Comparison of ENCODE assay signal across 8 cellular contexts in genomic region chr10:86757110-86757790, GRCh38. TPM values are rescaled to one million over a fixed set of nuclear protein-coding genes. Genes with fewer than 3 reads are reported as not detected.
A peak's percentile ranks its signal among the peaks of the same experiment; 100 is the strongest.
DNase-seq lines count a peak whose midpoint lies in the region; ATAC-seq, FAIRE-seq and TF ChIP-seq lines count a peak whose summit lies in the region.

No MANE protein-coding gene starts in this region.

- H3F3A ChIP-seq in SU-DHL-6 (ENCODE audit: insufficient read depth): peaks cover 48% of the 10 kb centered on the region

- no peak for TF ChIP-seq RAD21 in HepG2 (CRISPR knock-in tag; IDR thresholded peaks at IDR 0.05)

- H3K36me3 ChIP-seq in SU-DHL-6 (ENCODE audit: low read length): no peaks in the 10 kb centered on the region
- no peaks in the 10 kb centered on the region for H3K36me3 ChIP-seq in HepG2 (replicated peaks in 1 of 2; ENCODE audit: control insufficient read depth in 1 of 2, insufficient read depth in 2 of 2, low read length in 2 of 2)

- no peaks in the 10 kb centered on the region for H3K9me2 ChIP-seq in SU-DHL-6 (replicated peaks; ENCODE audit: insufficient read depth, low read length)

- H3K4me2 ChIP-seq in SU-DHL-6 (ENCODE audit: low read depth, low read length, poor library complexity, severe bottlenecking) (peak overlapping the region; percentile 74), HepG2 (ENCODE audit: low read depth, low read length) (peak overlapping the region; percentile 79)

- no TSS peak for BruUV-seq in HepG2 (replicated peaks; lab: Mats Ljungman, UMichigan)

- H3K9me3 ChIP-seq in SU-DHL-6 (ENCODE audit: insufficient read depth, low read length) (no peaks in the 10 kb centered on the region), HepG2 (ENCODE audit: low read length) (no peaks in the 10 kb centered on the region)

- peaks cover 17% of the 10 kb centered on the region for H4K20me1 ChIP-seq in SU-DHL-6 (ENCODE audit: low read depth, low read length)
- H4K20me1 ChIP-seq in HepG2 (ENCODE audit: insufficient read depth, low read length): peaks cover 23% of the 10 kb centered on the region

- CTCF ChIA-PET in HepG2 (lab: Yijun Ruan, JAX; ENCODE audit: low intra/inter-chr PET ratio, low total read pairs): interaction anchor here (1.6 kb wide), 1 partner anchor 46 kb away, joined by 4 read pairs; no protein-coding TSS in a partner anchor

- in situ Hi-C loops in G401 (cut with HindIII; ENCODE audit: low sequenced_read_pairs): no loop called here
- in situ Hi-C loops in HepG2 (cut with HindIII; ENCODE audit: extremely low pct_ligation_motif_present, low pct_unique_long_range_greater_than_20kb): no loop called here

- peak; percentile 48 for DNase-seq in G401 (ENCODE audit: low spot score)
- no peak for DNase-seq in central memory CD8-positive, alpha-beta T cell (ENCODE audit: low spot score in 2 of 2)
- DNase-seq in HepG2 (ENCODE audit: low spot score): peak; percentile 62
- DNase-seq in stimulated activated effector memory CD8-positive, alpha-beta T cell treated with anti-CD3 and anti-CD28 coated beads, Interleukin-12 subunit alpha, Interleukin-12 subunit beta, amount 100 ng/mL, for 72 hours (ENCODE audit: low spot score in 2 of 2): peak in 1 of 2 donors; percentile 70
- DNase-seq in amniotic stem cell (lab: John Stamatoyannopoulos, UW): no peak

- no peak; a peak in 1 of 4 replicates for TF ChIP-seq POLR2A in HepG2 (IDR thresholded peaks at IDR 0.05; ENCODE audit: insufficient read depth in 1 of 2, low read depth in 2 of 2, low read length in 2 of 2)

- POLR2A ChIA-PET in HepG2 (lab: Yijun Ruan, JAX): interaction anchor here (0.7 to 3.1 kb wide), 6 partner anchors 12 to 133 kb away, joined by 3 to 15 read pairs (median 4); no protein-coding TSS in a partner anchor

- H3K27ac Mint-ChIP-seq in central memory CD8-positive, alpha-beta T cell (ENCODE audit: low read depth): peak overlapping the region; percentile 54
- H3K27ac Mint-ChIP-seq in stimulated activated effector memory CD8-positive, alpha-beta T cell treated with anti-CD3 and anti-CD28 coated beads, Interleukin-12 subunit alpha, Interleukin-12 subunit beta, amount 100 ng/mL, for 72 hours: peak overlapping the region; percentile 86

- H3K4me3 ChIP-seq in SU-DHL-6 (ENCODE audit: insufficient read depth, low read length, poor library complexity, severe bottlenecking): peak overlapping the region; percentile 96
- peak overlapping the region; percentile 82 to 94 (median 86) for H3K4me3 ChIP-seq in HepG2 (replicated peaks in 1 of 3; ENCODE audit: insufficient read depth in 1 of 3, low read depth in 2 of 3, low read length in 3 of 3)

- peak overlapping the region; percentile 1 for H2AFZ ChIP-seq in SU-DHL-6 (ENCODE audit: low read depth, low read length, severe bottlenecking)
- no peak overlapping the region for H2AFZ ChIP-seq in HepG2 (ENCODE audit: low read length)

- H3K4me1 ChIP-seq in HepG2 (ENCODE audit: insufficient read depth, low read length): peaks cover 61% of the 10 kb centered on the region

- peaks cover 56% of the 10 kb centered on the region for H3K79me2 ChIP-seq in SU-DHL-6 (ENCODE audit: insufficient read depth, low read length)
- peaks cover 57% of the 10 kb centered on the region for H3K79me2 ChIP-seq in HepG2 (ENCODE audit: insufficient read depth, low read length)

- H3K9me3 Mint-ChIP-seq in central memory CD8-positive, alpha-beta T cell: no peaks in the 10 kb centered on the region
- no peaks in the 10 kb centered on the region for H3K9me3 Mint-ChIP-seq in stimulated activated effector memory CD8-positive, alpha-beta T cell treated with anti-CD3 and anti-CD28 coated beads, Interleukin-12 subunit alpha, Interleukin-12 subunit beta, amount 100 ng/mL, for 72 hours

- H3K27ac ChIP-seq in SU-DHL-6 (ENCODE audit: low read depth, low read length): peak overlapping the region; percentile 40; the same call in 1 of the 2 replicates
- peak overlapping the region; percentile 83 for H3K27ac ChIP-seq in HepG2 (ENCODE audit: extremely low read length, insufficient read depth, low read length)

- TF ChIP-seq CTCF in SU-DHL-6 (IDR thresholded peaks at IDR 0.05; ENCODE audit: insufficient read depth, low read length, poor library complexity, severe bottlenecking) (no peak), HepG2 (CRISPR knock-in tag; IDR thresholded peaks at IDR 0.05) (no peak)

- TF ChIP-seq EP300 in HepG2 (IDR thresholded peaks at IDR 0.05; ENCODE audit: low read depth in 2 of 2, low read length in 2 of 2): no peak
- TF ChIP-seq EP300 in HepG2 (CRISPR knock-in tag; IDR thresholded peaks at IDR 0.05; ENCODE audit: borderline replicate concordance): no peak

- peak overlapping the region; percentile 85 for H3K4me3 Mint-ChIP-seq in central memory CD8-positive, alpha-beta T cell
- peak overlapping the region; percentile 80 for H3K4me3 Mint-ChIP-seq in stimulated activated effector memory CD8-positive, alpha-beta T cell treated with anti-CD3 and anti-CD28 coated beads, Interleukin-12 subunit alpha, Interleukin-12 subunit beta, amount 100 ng/mL, for 72 hours

- H3K27me3 ChIP-seq in SU-DHL-6 (ENCODE audit: low read length) (no peaks in the 10 kb centered on the region), HepG2 (ENCODE audit: control insufficient read depth in 1 of 2, insufficient read depth in 2 of 2, low read length in 2 of 2) (no peaks in the 10 kb centered on the region; a peak in 1 of 5 replicates)

- WGBS in HepG2 (ENCODE audit: low lambda C conversion rate): 2% methylated on average over 31 of the region's 42 CpGs

- H3K36me3 Mint-ChIP-seq in central memory CD8-positive, alpha-beta T cell (ENCODE audit: insufficient read depth): peaks cover 4% of the 10 kb centered on the region
- peaks cover 5% of the 10 kb centered on the region for H3K36me3 Mint-ChIP-seq in stimulated activated effector memory CD8-positive, alpha-beta T cell treated with anti-CD3 and anti-CD28 coated beads, Interleukin-12 subunit alpha, Interleukin-12 subunit beta, amount 100 ng/mL, for 72 hours

- H3K27me3 Mint-ChIP-seq in central memory CD8-positive, alpha-beta T cell: no peaks in the 10 kb centered on the region

- ATAC-seq in HG03095 (IDR thresholded peaks at IDR 0.05; ENCODE audit: unreplicated experiment): peak; percentile 1
- ATAC-seq in central memory CD8-positive, alpha-beta T cell (replicated peaks; ENCODE audit: extremely low read depth, poor library complexity, severe bottlenecking): no peak
- no peak for ATAC-seq in HepG2
- no peak for ATAC-seq in stimulated activated effector memory CD8-positive, alpha-beta T cell treated with anti-CD3 and anti-CD28 coated beads, Interleukin-12 subunit alpha, Interleukin-12 subunit beta, amount 100 ng/mL, for 72 hours
- no peak for ATAC-seq in activated CD4-positive, CD25-positive, alpha-beta regulatory T cell treated with anti-CD3 and anti-CD28 coated beads, Interleukin-2, amount 50 U/mL, for 24 hours

- intact Hi-C loops in HepG2 (cut with micrococcal nuclease; ENCODE audit: unreplicated experiment): loop anchor here (5.0 kb wide), 1 partner anchor 140 kb away; no protein-coding TSS in a partner anchor

- H3K9ac ChIP-seq in SU-DHL-6 (ENCODE audit: low read length): peak overlapping the region; percentile 97
- H3K9ac ChIP-seq in HepG2 (ENCODE audit: insufficient read depth, low read depth, low read length): peak overlapping the region; percentile 84

- peaks cover 45% of the 10 kb centered on the region for H3K4me1 Mint-ChIP-seq in central memory CD8-positive, alpha-beta T cell
- peaks cover 51% of the 10 kb centered on the region for H3K4me1 Mint-ChIP-seq in stimulated activated effector memory CD8-positive, alpha-beta T cell treated with anti-CD3 and anti-CD28 coated beads, Interleukin-12 subunit alpha, Interleukin-12 subunit beta, amount 100 ng/mL, for 72 hours

- no peak for FAIRE-seq in HepG2 (lab: Jason Lieb, UNC)

TF ChIP-seq in HepG2, 621 proteins besides CTCF, POLR2A, EP300 and RAD21 (continues in another document):
- TF ChIP-seq ZNF136 (CRISPR knock-in tag; IDR thresholded peaks at IDR 0.05; ENCODE audit: low read depth) (no peak), CBX5 (CRISPR knock-in tag; IDR thresholded peaks at IDR 0.05; ENCODE audit: borderline replicate concordance) (no peak), ZNF761 (CRISPR knock-in tag; conservative IDR thresholded peaks at IDR 0.05) (0 out of 2 replicates have a peak, but pooled peaks have one; percentile 27), CHCHD3 (CRISPR knock-in tag; IDR thresholded peaks at IDR 0.05) (0 out of 2 replicates have a peak, but pooled peaks have one; percentile 7)

RNA-seq across cellular contexts. Expression of gene BMPR1A, which starts 0.8 kb away (rescaled TPM):
- total RNA-seq in G401 (2014; rRNA removed; shearing (Covaris generic)): 72.5 and 78.8 TPM in 2 replicates
- 42.3 and 44.2 TPM in 2 replicates for total RNA-seq in HepG2 (2016; rRNA removed; fragmentation: Illumina TruSeq; extraction: Trizol)
- total RNA-seq in HepG2 (2016; cell fraction: cytosol; rRNA removed; fragmentation: Illumina TruSeq; extraction: Trizol; ENCODE audit: low read depth): 35.3 and 37.2 TPM in 2 replicates
- total RNA-seq in HepG2 (2016; cell fraction: insoluble cytoplasmic fraction; rRNA removed; fragmentation: Illumina TruSeq; extraction: Trizol): 42.9 and 46.8 TPM in 2 replicates
- total RNA-seq in HepG2 (2016; cell fraction: membrane; rRNA removed; fragmentation: Illumina TruSeq; extraction: Trizol): 43.0 and 44.0 TPM in 2 replicates
- 41.8 TPM in 2 replicates for total RNA-seq in HepG2 (2016; cell fraction: nucleus; rRNA removed; fragmentation: Illumina TruSeq; extraction: Trizol)
- 16.6 and 17.8 TPM in 2 replicates for polyA plus RNA-seq in HepG2 (2011; rRNA removed)
- 8.6 and 14.5 TPM in 2 replicates for polyA plus RNA-seq in HepG2 (2011; cell fraction: cytosol; rRNA removed)
- polyA plus RNA-seq in HepG2 (2011; cell fraction: nucleus; rRNA removed): 8.2 and 8.9 TPM in 2 replicates
- 17.2 and 19.3 TPM in 2 replicates for polyA plus RNA-seq in HepG2 (2012)
- polyA plus RNA-seq in HepG2 (2016; cell fraction: cytosol; fragmentation: Illumina TruSeq; extraction: Trizol; ENCODE audit: low read depth): 3.5 and 3.9 TPM in 2 replicates
- polyA plus RNA-seq in HepG2 (2016; cell fraction: insoluble cytoplasmic fraction; fragmentation: Illumina TruSeq; extraction: Trizol; ENCODE audit: low read depth): 20.6 and 27.9 TPM in 2 replicates
- polyA plus RNA-seq in HepG2 (2016; cell fraction: membrane; fragmentation: Illumina TruSeq; extraction: Trizol; ENCODE audit: low read depth): 10.9 and 13.0 TPM in 2 replicates
- polyA plus RNA-seq in HepG2 (2016; cell fraction: nucleus; fragmentation: Illumina TruSeq; extraction: Trizol; ENCODE audit: insufficient read depth, low read depth): 26.2 and 30.7 TPM in 2 replicates
- 23.2 and 28.6 TPM in 2 replicates for polyA minus RNA-seq in HepG2 (2011; rRNA and poly(A)+ RNA removed; ENCODE audit: low replicate concordance)
- 17.6 and 25.8 TPM in 2 replicates for polyA minus RNA-seq in HepG2 (2011; cell fraction: cytosol; rRNA and poly(A)+ RNA removed)
- 38.2 and 38.5 TPM in 2 replicates for polyA minus RNA-seq in HepG2 (2011; cell fraction: nucleus; rRNA and poly(A)+ RNA removed)

Comparison
In these comparisons a context has a peak if more than half of its experiments do, and no peak if none do; other contexts are left out.
1. DNase-seq: peak in G401 (single experiment) and HepG2 (single experiment); none in central memory CD8-positive, alpha-beta T cell (0 of 2) and amniotic stem cell (single experiment).